Comparison of ENCODE assay signal across 8 cellular contexts in the genomic region with DNA sequence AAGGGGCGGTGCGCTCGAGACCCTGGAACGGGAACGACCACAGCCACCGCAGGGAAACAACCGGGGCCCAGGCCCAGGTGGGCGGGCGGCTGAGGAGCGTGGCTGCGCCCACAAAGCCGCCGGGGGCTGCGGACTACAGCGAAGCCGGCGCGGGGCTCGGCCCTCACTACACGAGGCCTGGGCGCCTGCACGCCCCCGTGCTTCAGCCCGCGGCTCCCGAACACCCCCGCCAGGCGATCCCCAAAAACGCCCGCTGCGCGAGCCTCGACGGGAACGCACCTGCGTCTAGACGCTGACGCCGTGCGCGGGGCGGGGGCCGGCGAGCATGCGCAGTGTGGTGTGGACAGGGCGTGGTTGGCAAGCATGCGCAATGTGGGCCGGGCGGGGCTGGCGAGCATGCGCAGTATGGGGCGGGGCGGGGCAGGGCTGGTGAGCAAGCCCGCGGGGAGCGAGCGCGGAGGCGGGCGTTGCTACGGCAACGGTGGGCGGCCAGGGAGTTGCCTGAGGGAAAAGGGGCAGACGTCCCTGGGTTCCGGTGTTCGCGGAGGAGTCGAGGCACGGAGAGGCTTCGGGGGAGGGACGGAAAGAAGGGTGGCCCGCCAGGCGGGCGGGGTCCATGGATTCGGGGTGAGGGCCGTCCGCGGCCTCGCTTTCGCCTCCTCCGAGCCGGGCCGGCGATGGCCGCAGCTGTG. TPM values are rescaled to one million over a fixed set of nuclear protein-coding genes. Genes with fewer than 3 reads are reported as not detected.
DNase-seq lines count a peak whose midpoint lies in the region; ATAC-seq and TF ChIP-seq lines count a peak whose summit lies in the region.

A gene (plus strand): TSS at position 518 of the 692 bp plus-strand sequence. CDS start 3,104 bp downstream, outside the sequence.

- H2AFZ ChIP-seq in HCT116 (ENCODE audit: low read depth, low read length, poor library complexity, severe bottlenecking) (peak within 1 kb of the TSS; percentile 75), SK-N-SH (ENCODE audit: low read depth) (peak within 1 kb of the TSS; percentile 90)

- H3F3A ChIP-seq in SK-N-SH (replicated peaks; ENCODE audit: insufficient read depth) = no peaks in the 10 kb centered on the region

- TF ChIP-seq RAD21 in HCT116 (IDR thresholded peaks at IDR 0.05; ENCODE audit: low read depth) (no peak), SK-N-SH (IDR thresholded peaks at IDR 0.05; ENCODE audit: low read length) (no peak)

- POLR2A ChIA-PET in HCT116 (lab: Charles Lee) (interaction anchor here (1.3 kb wide), 1 partner anchor 87 kb away, joined by 4 read pairs; no protein-coding TSS in a partner anchor), SK-N-SH (lab: Yijun Ruan, JAX) (no interaction called here)

- ATAC-seq in HCT116 = peak; percentile 89
- ATAC-seq in upper lobe of right lung = peak; percentile 98

- BruUV-seq in HCT116 (replicated peaks; lab: Mats Ljungman, UMichigan) = no TSS peak

- H3K79me2 ChIP-seq in HCT116 (ENCODE audit: insufficient read depth, low read length) = no peaks in the 10 kb centered on the region
- H3K79me2 ChIP-seq in SK-N-SH (ENCODE audit: insufficient read depth) = no peaks in the 10 kb centered on the region

- 0% methylated on average over 27 of the region's 85 CpGs for WGBS in SK-N-SH (ENCODE audit: low lambda C conversion rate)

- RAD21 ChIA-PET in HCT116 (lab: Charles Lee; ENCODE audit: low non-redundant PET in 1 of 2, low total read pairs in 2 of 2, uncharacterized antibody in 2 of 2, unreplicated experiment in 2 of 2) = no interaction called here

- TF ChIP-seq EP300 in SK-N-SH (IDR thresholded peaks at IDR 0.05; ENCODE audit: borderline replicate concordance in 1 of 2, low read depth in 1 of 2, low read length in 1 of 2) = no peak

- H3K27me3 ChIP-seq in HCT116 (ENCODE audit: insufficient read depth, low read length) (no peaks in the 10 kb centered on the region), SK-N-SH (ENCODE audit: insufficient read depth) (no peaks in the 10 kb centered on the region), upper lobe of right lung (no peaks in the 10 kb centered on the region)

- H4K20me1 ChIP-seq in HCT116 (ENCODE audit: insufficient read depth) = no peaks in the 10 kb centered on the region
- H4K20me1 ChIP-seq in SK-N-SH (ENCODE audit: insufficient read depth) = no peaks in the 10 kb centered on the region

- H3K4me3 ChIP-seq in HCT116 (replicated peaks in 1 of 2; ENCODE audit: low read depth in 1 of 2, low read length in 2 of 2) (peak within 1 kb of the TSS; percentile 68 to 78), SK-N-SH (ENCODE audit: low read depth in 2 of 2, low read length in 1 of 2) (peak within 1 kb of the TSS; percentile 78 to 100), upper lobe of right lung (peak within 1 kb of the TSS; percentile 63)

- H3K36me3 ChIP-seq in HCT116 (ENCODE audit: control insufficient read depth in 1 of 2, insufficient read depth in 2 of 2, low read length in 2 of 2) = no peaks in the 10 kb centered on the region
- no peaks in the 10 kb centered on the region for H3K36me3 ChIP-seq in SK-N-SH (replicated peaks in 1 of 2; ENCODE audit: control insufficient read depth in 1 of 2, insufficient read depth in 2 of 2, low read length in 1 of 2)
- no peaks in the 10 kb centered on the region for H3K36me3 ChIP-seq in upper lobe of right lung

- peak within 1 kb of the TSS; percentile 92 for H3K9ac ChIP-seq in HCT116 (ENCODE audit: low read length)
- peak within 1 kb of the TSS; percentile 80 for H3K9ac ChIP-seq in SK-N-SH

- peak within 1 kb of the TSS; percentile 92 for H3K4me2 ChIP-seq in HCT116 (ENCODE audit: low read length)
- peak within 1 kb of the TSS; percentile 79 for H3K4me2 ChIP-seq in SK-N-SH

- no peak for TF ChIP-seq POLR2A in HCT116 (IDR thresholded peaks at IDR 0.05; ENCODE audit: borderline replicate concordance, extremely low read depth, insufficient read depth, insufficient read length)

- no peaks in the 10 kb centered on the region for H3K9me3 ChIP-seq in HCT116 (ENCODE audit: control insufficient read depth in 1 of 2, insufficient read depth in 1 of 2, low read depth in 1 of 2, low read length in 2 of 2)
- H3K9me3 ChIP-seq in SK-N-SH = no peaks in the 10 kb centered on the region
- H3K9me3 ChIP-seq in upper lobe of right lung = no peaks in the 10 kb centered on the region

- CTCF ChIA-PET in HCT116 (lab: Charles Lee) = no interaction called here
- CTCF ChIA-PET in SK-N-SH (lab: Yijun Ruan, JAX) = interaction anchor here (0.9 to 1.2 kb wide), 4 partner anchors 9 to 126 kb away, joined by 3 to 5 read pairs (median 3); no protein-coding TSS in a partner anchor

- no peak for TF ChIP-seq CTCF in HCT116 (IDR thresholded peaks at IDR 0.05 in 2 of 3, conservative IDR thresholded peaks at IDR 0.05 in 1 of 3; ENCODE audit: borderline replicate concordance in 1 of 3, insufficient read depth in 1 of 3, low read depth in 2 of 3, low read length in 2 of 3)
- no peak for TF ChIP-seq CTCF in SK-N-SH (IDR thresholded peaks at IDR 0.05)
- no peak for TF ChIP-seq CTCF in upper lobe of right lung (IDR thresholded peaks at IDR 0.05)

- H3K27ac ChIP-seq in HCT116 (ENCODE audit: low read depth, low read length) (peak within 1 kb of the TSS; percentile 74), SK-N-SH (ENCODE audit: low read depth in 2 of 2, low read length in 1 of 2) (peak within 1 kb of the TSS; percentile 32 to 89; a peak in 3 of 4 replicates), upper lobe of right lung (peak within 1 kb of the TSS; percentile 87)

- intact Hi-C loops in HCT116 (cut with micrococcal nuclease) (loop anchor here (2.0 to 10.0 kb wide), 2 partner anchors 676 to 834 kb away; no protein-coding TSS in a partner anchor), cardiac septum (cut with DNase I) (no loop called here), posterior vena cava (cut with DNase I) (no loop called here), upper lobe of right lung (cut with DNase I) (no loop called here)

- DNase-seq in GF-D8 (lab: John Stamatoyannopoulos, UW) = peak; percentile 82
- peak; percentile 82 for DNase-seq in HCT116 (ENCODE audit: low read depth, low spot score)
- DNase-seq in MV-4-11 (lab: John Stamatoyannopoulos, UW) = peak; percentile 85
- peak; percentile 100 for DNase-seq in SK-N-SH
- peak; percentile 92 for DNase-seq in activated naive CD8-positive, alpha-beta T cell treated with anti-CD3 and anti-CD28 coated beads, Interleukin-2, amount 50 U/mL, for 16 hours (ENCODE audit: low read depth, low spot score)
- peak; percentile 97 for DNase-seq in cardiac septum (ENCODE audit: low spot score)
- DNase-seq in posterior vena cava (ENCODE audit: low spot score) = peak; percentile 98
- DNase-seq in upper lobe of right lung = peak; percentile 99

- H3K9me2 ChIP-seq in HCT116 (ENCODE audit: insufficient read depth) (no peaks in the 10 kb centered on the region), SK-N-SH (no peaks in the 10 kb centered on the region)

- H3K4me1 ChIP-seq in HCT116 (ENCODE audit: control insufficient read depth in 1 of 2, insufficient read depth in 2 of 2, low read length in 2 of 2) (peaks cover 4 to 19% of the 10 kb centered on the region in 2 experiments; a peak in 3 of 4 replicates), SK-N-SH (ENCODE audit: control insufficient read depth in 1 of 2, insufficient read depth in 2 of 2, low read depth in 1 of 2, low read length in 1 of 2) (peaks cover 9 to 19% of the 10 kb centered on the region in 2 experiments; a peak in 3 of 4 replicates), upper lobe of right lung (peaks cover 6% of the 10 kb centered on the region)

TF ChIP-seq in HCT116, 20 proteins besides CTCF, POLR2A, EP300 and RAD21 (continues in another document):
- peak; percentile 89 for TF ChIP-seq POLR2AphosphoS5 (IDR thresholded peaks at IDR 0.05; ENCODE audit: low read depth, low read length)
- TF ChIP-seq EZH2 (IDR thresholded peaks at IDR 0.05) = no peak
- TF ChIP-seq EGR1 (IDR thresholded peaks at IDR 0.05; ENCODE audit: low read depth) = peak; percentile 99
- no peak for TF ChIP-seq YY1 (IDR thresholded peaks at IDR 0.05; ENCODE audit: extremely low read depth, insufficient replicate concordance, low read depth, low read length)
- TF ChIP-seq, protein P1, sequence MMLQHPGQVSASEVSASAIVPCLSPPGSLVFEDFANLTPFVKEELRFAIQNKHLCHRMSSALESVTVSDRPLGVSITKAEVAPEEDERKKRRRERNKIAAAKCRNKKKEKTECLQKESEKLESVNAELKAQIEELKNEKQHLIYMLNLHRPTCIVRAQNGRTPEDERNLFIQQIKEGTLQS (IDR thresholded peaks at IDR 0.05) = no peak
- no peak for TF ChIP-seq FOSL1 (IDR thresholded peaks at IDR 0.05; ENCODE audit: low read depth)
- TF ChIP-seq SIN3A (IDR thresholded peaks at IDR 0.05; ENCODE audit: low read depth) = no peak; the same call in 1 of the 2 replicates
- TF ChIP-seq CBX3 (IDR thresholded peaks at IDR 0.05; ENCODE audit: low read depth) = peak; percentile 98
- TF ChIP-seq EZH2phosphoT487 (IDR thresholded peaks at IDR 0.05; ENCODE audit: borderline replicate concordance) = no peak
- TF ChIP-seq ZFX (IDR thresholded peaks at IDR 0.05) = peak; percentile 51; the same call in 1 of the 2 replicates

TF ChIP-seq in SK-N-SH, 30 proteins besides CTCF, POLR2A, EP300 and RAD21 (continues in another document):
- TF ChIP-seq, protein P2, sequence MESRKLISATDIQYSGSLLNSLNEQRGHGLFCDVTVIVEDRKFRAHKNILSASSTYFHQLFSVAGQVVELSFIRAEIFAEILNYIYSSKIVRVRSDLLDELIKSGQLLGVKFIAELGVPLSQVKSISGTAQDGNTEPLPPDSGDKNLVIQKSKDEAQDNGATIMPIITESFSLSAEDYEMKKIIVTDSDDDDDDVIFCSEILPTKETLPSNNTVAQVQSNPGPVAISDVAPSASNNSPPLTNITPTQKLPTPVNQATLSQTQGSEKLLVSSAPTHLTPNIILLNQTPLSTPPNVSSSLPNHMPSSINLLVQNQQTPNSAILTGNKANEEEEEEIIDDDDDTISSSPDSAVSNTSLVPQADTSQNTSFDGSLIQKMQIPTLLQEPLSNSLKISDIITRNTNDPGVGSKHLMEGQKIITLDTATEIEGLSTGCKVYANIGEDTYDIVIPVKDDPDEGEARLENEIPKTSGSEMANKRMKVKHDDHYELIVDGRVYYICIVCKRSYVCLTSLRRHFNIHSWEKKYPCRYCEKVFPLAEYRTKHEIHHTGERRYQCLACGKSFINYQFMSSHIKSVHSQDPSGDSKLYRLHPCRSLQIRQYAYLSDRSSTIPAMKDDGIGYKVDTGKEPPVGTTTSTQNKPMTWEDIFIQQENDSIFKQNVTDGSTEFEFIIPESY (IDR thresholded peaks at IDR 0.05; ENCODE audit: borderline replicate concordance, low read depth) = no peak
- peak; percentile 30; the same call in 1 of the 2 replicates for TF ChIP-seq RFX5 (IDR thresholded peaks at IDR 0.05; ENCODE audit: low read length)
- peak; percentile 58 for TF ChIP-seq CHD2 (IDR thresholded peaks at IDR 0.05; ENCODE audit: low read length, partially characterized antibody)
- TF ChIP-seq MXI1 (IDR thresholded peaks at IDR 0.05; ENCODE audit: low read depth, low read length) = peak; percentile 63; the same call in 1 of the 2 replicates

RNA-seq across cellular contexts. Expression of the gene that starts here (rescaled TPM):
- total RNA-seq in HCT116 (2021; ENCODE audit: unreplicated experiment) (3.4 TPM), cardiac septum (0.38 TPM), posterior vena cava (under 1 TPM in 1 of 2 donors, not detected in 1; 0.33 TPM), upper lobe of right lung (1.9 TPM)
- 2.0 and 2.9 TPM in 2 replicates for polyA plus RNA-seq in HCT116 (2012)
- 2.2 and 2.3 TPM in 2 replicates for polyA plus RNA-seq in SK-N-SH (2012; rRNA removed)
- 2.3 and 3.3 TPM in 2 replicates for polyA plus RNA-seq in SK-N-SH (2012; cell fraction: cytosol; rRNA removed)
- polyA plus RNA-seq in SK-N-SH (2012; cell fraction: nucleus; rRNA removed) = 1.6 and 3.3 TPM in 2 replicates

Comparison
In these comparisons a context has a peak if more than half of its experiments do, and no peak if none do; other contexts are left out.
1. Peak in every context shown above with its lines: DNase-seq, ATAC-seq, H3K4me3 ChIP-seq and H3K27ac ChIP-seq.
2. Peak in DNase-seq in cardiac septum; RNA of the gene not detected or under 1 TPM.
3. Peak in DNase-seq in posterior vena cava; RNA of the gene not detected or under 1 TPM.